Comparison of ENCODE assay signal across 18 cellular contexts in the genomic region with DNA sequence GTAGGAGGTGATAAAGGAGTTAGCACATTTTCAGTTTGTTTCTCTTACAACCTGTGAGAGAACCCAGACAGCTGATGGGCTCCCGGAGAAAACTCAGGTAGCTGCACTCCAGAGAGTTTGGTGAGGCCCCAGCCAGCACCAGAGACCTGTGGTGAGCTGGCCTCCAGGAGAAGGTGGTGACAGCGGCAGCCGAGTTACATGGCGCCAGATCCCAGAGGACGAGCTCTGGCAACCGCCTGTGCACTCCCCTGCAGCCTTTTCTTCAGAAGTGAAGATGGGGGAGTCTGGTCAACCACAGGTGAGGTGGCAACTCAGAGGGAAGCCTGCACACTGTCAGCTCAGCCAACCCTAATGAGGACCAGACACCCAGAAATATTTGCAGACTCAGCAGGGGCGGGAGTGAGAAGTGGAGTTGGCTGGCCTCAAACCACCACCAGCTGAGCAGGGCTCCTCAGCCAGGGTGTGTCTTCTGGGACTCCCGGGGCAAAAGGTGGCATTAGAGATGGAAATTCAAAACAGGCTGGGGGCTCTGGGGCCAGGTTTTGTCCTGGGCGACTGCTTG.
A peak's percentile ranks its signal among the peaks of the same experiment; 100 is the strongest.
DNase-seq lines count a peak whose midpoint lies in the region; ATAC-seq and TF ChIP-seq lines count a peak whose summit lies in the region.
"Had no signal": no experiment of that assay in that cellular context is flagged by ENCODE, and none has a peak within 500 bp of the region (broad histone marks: within the 10 kb centered on the region; RNA-seq: fewer than 3 reads in every experiment).

No MANE protein-coding gene starts in this region.

- intact Hi-C loops in sciatic nerve (cut with DNase I) = no loop called here
- intact Hi-C loops in PC-9 (cut with micrococcal nuclease; ENCODE audit: unreplicated experiment) = no loop called here

- DNase-seq in AG04450 (ENCODE audit: low read depth, low spot score) (no peak), HFFc6 (peak; percentile 1), fibroblast of gingiva (ENCODE audit: low read depth) (peak; percentile 35), sciatic nerve (ENCODE audit: low spot score) (no peak), PC-9 (no peak), T-helper 1 cell (no peak), WERI-Rb-1 (no peak)
- no peak for DNase-seq in effector memory CD8-positive, alpha-beta T cell
- DNase-seq: ACHN; cerebellar nuclear complex; foreskin melanocyte; left lung; NCI-H146; stimulated activated naive CD8-positive, alpha-beta T cell treated with anti-CD3 and anti-CD28 coated beads, Interleukin-15, amount 100 ng/mL, for 72 hours; uterus had no signal

- POLR2A ChIA-PET in AG04450 (lab: Yijun Ruan, JAX) = interaction anchor here (0.8 kb wide), 1 partner anchor 968 kb away, joined by 3 read pairs; no protein-coding TSS in a partner anchor
- POLR2A ChIA-PET in PC-9 (lab: Charles Lee; ENCODE audit: unreplicated experiment) = interaction anchor here (0.6 kb wide), 1 partner anchor 962 kb away, joined by 5 read pairs; no protein-coding TSS in a partner anchor

- H3K36me3 Mint-ChIP-seq in HFFc6 (ENCODE audit: low read depth) = peaks cover under 1% of the 10 kb centered on the region
- H3K36me3 Mint-ChIP-seq in effector memory CD8-positive, alpha-beta T cell (ENCODE audit: insufficient read depth) = no peaks in the 10 kb centered on the region

- no peaks in the 10 kb centered on the region for H4K20me1 ChIP-seq in PC-9 (ENCODE audit: insufficient read depth)

- CTCF ChIA-PET in AG04450 (lab: Charles Lee) = interaction anchor here (0.9 to 2.8 kb wide), 3 partner anchors 10 to 90 kb away, joined by 3 to 20 read pairs (median 5); no protein-coding TSS in a partner anchor
- CTCF ChIA-PET in PC-9 (lab: Charles Lee) = no interaction called here

- H3K36me3 ChIP-seq in PC-9 (ENCODE audit: low read depth) (no peaks in the 10 kb centered on the region), WERI-Rb-1 (no peaks in the 10 kb centered on the region)
- H3K36me3 ChIP-seq: left lung, ovary, uterus had no signal

- peak overlapping the region; percentile 77 for H3K27ac Mint-ChIP-seq in HFFc6
- H3K27ac Mint-ChIP-seq in effector memory CD8-positive, alpha-beta T cell = no peak overlapping the region
- H3K27ac Mint-ChIP-seq: activated T-helper 2 cell treated with anti-CD3 and anti-CD28 coated beads, Interferon-gamma antibody, Interleukin-2, Interleukin-4, amounts not matched to agents 10 μg/mL and 5 μg/mL and 100 μg/mL, durations not matched to agents 14 hours and 24 hours and 36 hours; stimulated activated naive CD8-positive, alpha-beta T cell treated with anti-CD3 and anti-CD28 coated beads, Interleukin-15, amount 100 ng/mL, for 72 hours had no signal

- no peaks in the 10 kb centered on the region for H3K9me2 ChIP-seq in PC-9 (ENCODE audit: insufficient read depth)

- no peaks in the 10 kb centered on the region for H3K9me3 ChIP-seq in AG04450 (ENCODE audit: control insufficient read depth, insufficient read depth, low read length)
- H3K9me3 ChIP-seq in PC-9 (ENCODE audit: insufficient read depth, low read depth) = no peaks in the 10 kb centered on the region
- H3K9me3 ChIP-seq in WERI-Rb-1 (ENCODE audit: severe bottlenecking) = no peaks in the 10 kb centered on the region
- H3K9me3 ChIP-seq: left lung, ovary, uterus had no signal

- TF ChIP-seq CTCF in AG04450 (IDR thresholded peaks at IDR 0.05; ENCODE audit: low read depth, low read length) (no peak), HFFc6 (IDR thresholded peaks at IDR 0.05) (no peak), PC-9 (conservative IDR thresholded peaks at IDR 0.05) (no peak), WERI-Rb-1 (IDR thresholded peaks at IDR 0.05; ENCODE audit: low read depth, low read length) (no peak)

- peak; percentile 50 for ATAC-seq in sciatic nerve
- no peak for ATAC-seq in effector memory CD8-positive, alpha-beta T cell (replicated peaks)
- ATAC-seq: HCT116; stimulated activated naive CD8-positive, alpha-beta T cell treated with anti-CD3 and anti-CD28 coated beads, Interleukin-15, amount 100 ng/mL, for 72 hours had no signal

- H3K4me2 ChIP-seq in PC-9 = no peak overlapping the region

- H3K27me3 ChIP-seq in AG04450 (ENCODE audit: control insufficient read depth, insufficient read depth, low read length) = no peaks in the 10 kb centered on the region
- H3K27me3 ChIP-seq in PC-9 (ENCODE audit: insufficient read depth, low read depth) = 0 out of 2 replicates have a peak, but pooled peaks cover 3% of the 10 kb centered on the region
- peaks cover 95% of the 10 kb centered on the region for H3K27me3 ChIP-seq in WERI-Rb-1 (ENCODE audit: insufficient read depth, low read depth, severe bottlenecking)
- H3K27me3 ChIP-seq: ovary, uterus had no signal

- H2AFZ ChIP-seq in PC-9 = no peak overlapping the region

- H3K4me1 Mint-ChIP-seq in HFFc6 (ENCODE audit: low read depth) = peaks cover 56% of the 10 kb centered on the region
- no peaks in the 10 kb centered on the region for H3K4me1 Mint-ChIP-seq in effector memory CD8-positive, alpha-beta T cell (ENCODE audit: low read depth in 2 of 2)
- H3K4me1 Mint-ChIP-seq: stimulated activated naive CD8-positive, alpha-beta T cell treated with anti-CD3 and anti-CD28 coated beads, Interleukin-15, amount 100 ng/mL, for 72 hours had no signal

- no peaks in the 10 kb centered on the region for H3K79me2 ChIP-seq in PC-9 (ENCODE audit: low read depth)

- no peaks in the 10 kb centered on the region for H3F3A ChIP-seq in PC-9 (ENCODE audit: insufficient read depth, low read depth)

- H3K27ac ChIP-seq in AG04450 (ENCODE audit: low read depth, low read length) (peak overlapping the region; percentile 3), PC-9 (no peak overlapping the region), WERI-Rb-1 (no peak overlapping the region)
- H3K27ac ChIP-seq: ovary, uterus had no signal

- H3K9me3 Mint-ChIP-seq in HFFc6 = no peaks in the 10 kb centered on the region
- H3K9me3 Mint-ChIP-seq in effector memory CD8-positive, alpha-beta T cell = no peaks in the 10 kb centered on the region
- H3K9me3 Mint-ChIP-seq: activated T-helper 2 cell treated with anti-CD3 and anti-CD28 coated beads, Interferon-gamma antibody, Interleukin-2, Interleukin-4, amounts not matched to agents 10 μg/mL and 5 μg/mL and 100 μg/mL, durations not matched to agents 14 hours and 24 hours and 36 hours; stimulated activated naive CD8-positive, alpha-beta T cell treated with anti-CD3 and anti-CD28 coated beads, Interleukin-15, amount 100 ng/mL, for 72 hours had no signal

- H3K4me1 ChIP-seq in PC-9 (replicated peaks; ENCODE audit: insufficient read depth) = no peaks in the 10 kb centered on the region
- H3K4me1 ChIP-seq: left lung had no signal

- BruUV-seq in PC-9 (replicated peaks; lab: Mats Ljungman, UMichigan) = no TSS peak

- H3K4me3 Mint-ChIP-seq in HFFc6 = peak overlapping the region; percentile 72
- H3K4me3 Mint-ChIP-seq in effector memory CD8-positive, alpha-beta T cell = no peak overlapping the region
- H3K4me3 Mint-ChIP-seq: stimulated activated naive CD8-positive, alpha-beta T cell treated with anti-CD3 and anti-CD28 coated beads, Interleukin-15, amount 100 ng/mL, for 72 hours had no signal

- H3K27me3 Mint-ChIP-seq in HFFc6 (ENCODE audit: insufficient read depth) = no peaks in the 10 kb centered on the region
- H3K27me3 Mint-ChIP-seq in effector memory CD8-positive, alpha-beta T cell = peaks cover 55 to 75% of the 10 kb centered on the region in 2 donors

- H3K4me3 ChIP-seq in AG04450 (ENCODE audit: low read depth, low read length) (no peak overlapping the region), PC-9 (no peak overlapping the region), WERI-Rb-1 (ENCODE audit: low read depth, low read length) (no peak overlapping the region)
- H3K4me3 ChIP-seq: left lung, ovary, uterus had no signal

Comparison
In these comparisons a context has a peak if more than half of its experiments do, and no peak if none do; other contexts are left out.
1. DNase-seq: peak in HFFc6 (single experiment) and fibroblast of gingiva (single experiment); none in AG04450 (single experiment), sciatic nerve (single experiment), effector memory CD8-positive, alpha-beta T cell (0 of 3), PC-9 (0 of 2), T-helper 1 cell (0 of 5) and WERI-Rb-1 (single experiment).